Comparison of ENCODE assay signal across 8 cellular contexts in genomic region chr7:112080974-112081373, GRCh38.
DNase-seq lines count a peak whose midpoint lies in the region; ATAC-seq and TF ChIP-seq lines count a peak whose summit lies in the region.

No MANE protein-coding gene starts in this region.

- H4K20me1 ChIP-seq in SK-N-SH (ENCODE audit: insufficient read depth) (no peaks in the 10 kb centered on the region), Karpas-422 (ENCODE audit: insufficient read depth, low read depth, low read length) (no peaks in the 10 kb centered on the region)

- H3K4me3 ChIP-seq in SK-N-SH (ENCODE audit: low read depth in 2 of 2, low read length in 1 of 2): peak overlapping the region in 1 of 2 experiments; percentile 8; a peak in 1 of 4 replicates
- peak overlapping the region; percentile 57 for H3K4me3 ChIP-seq in Karpas-422 (ENCODE audit: low read length)
- no peak overlapping the region for H3K4me3 ChIP-seq in skeletal muscle cell (ENCODE audit: low read depth, low read length)

- H3F3A ChIP-seq in SK-N-SH (replicated peaks; ENCODE audit: insufficient read depth): peaks cover 11% of the 10 kb centered on the region

- CTCF ChIA-PET in SK-N-SH (lab: Yijun Ruan, JAX): interaction anchor here (2.4 to 3.1 kb wide), 2 partner anchors 9 to 13 kb away, joined by 8 to 11 read pairs; no protein-coding TSS in a partner anchor

- H3K9ac ChIP-seq in SK-N-SH (no peak overlapping the region), Karpas-422 (ENCODE audit: low read length) (peak overlapping the region; percentile 21; the same call in 1 of the 2 replicates)

- TF ChIP-seq RAD21 in SK-N-SH (IDR thresholded peaks at IDR 0.05; ENCODE audit: low read length): no peak

- ATAC-seq in SK-N-SH treated with all-trans-retinoic acid at 6 μM for 48 hours: no peak; the same call in 2 of the 3 replicates
- ATAC-seq in HG02588 (IDR thresholded peaks at IDR 0.05; ENCODE audit: unreplicated experiment): no peak

- H3K4me1 ChIP-seq in SK-N-SH (ENCODE audit: control insufficient read depth in 1 of 2, insufficient read depth in 2 of 2, low read depth in 1 of 2, low read length in 1 of 2): peaks cover 17% of the 10 kb centered on the region in 2 experiments; a peak in 3 of 4 replicates
- H3K4me1 ChIP-seq in Karpas-422 (ENCODE audit: low read length): peaks cover 19% of the 10 kb centered on the region

- WGBS in SK-N-SH (ENCODE audit: low lambda C conversion rate): 72% methylated on average over 8 of the region's 8 CpGs

- intact Hi-C loops in posterior vena cava (cut with DNase I): no loop called here

- POLR2A ChIA-PET in SK-N-SH (lab: Yijun Ruan, JAX): no interaction called here

- no peak for TF ChIP-seq EP300 in SK-N-SH (IDR thresholded peaks at IDR 0.05; ENCODE audit: borderline replicate concordance in 1 of 2, low read depth in 1 of 2, low read length in 1 of 2)

- H2AFZ ChIP-seq in SK-N-SH (ENCODE audit: low read depth): peak overlapping the region; percentile 53
- no peak overlapping the region for H2AFZ ChIP-seq in Karpas-422 (ENCODE audit: low read length)

- H3K9me3 ChIP-seq in SK-N-SH (no peaks in the 10 kb centered on the region), Karpas-422 (ENCODE audit: low read length) (no peaks in the 10 kb centered on the region)

- no peak for TF ChIP-seq CTCF in SK-N-SH (IDR thresholded peaks at IDR 0.05)

- H3K79me2 ChIP-seq in SK-N-SH (ENCODE audit: insufficient read depth) (0 out of 2 replicates have a peak, but pooled peaks cover 3% of the 10 kb centered on the region), Karpas-422 (ENCODE audit: low read length) (no peaks in the 10 kb centered on the region)

- H3K4me2 ChIP-seq in SK-N-SH: peak overlapping the region; percentile 38
- H3K4me2 ChIP-seq in Karpas-422 (ENCODE audit: low read depth, low read length, poor library complexity, severe bottlenecking): peak overlapping the region; percentile 72

- H3K36me3 ChIP-seq in SK-N-SH (replicated peaks in 1 of 2; ENCODE audit: control insufficient read depth in 1 of 2, insufficient read depth in 2 of 2, low read length in 1 of 2) (no peaks in the 10 kb centered on the region), Karpas-422 (ENCODE audit: insufficient read depth, low read length) (no peaks in the 10 kb centered on the region)

- H3K27ac ChIP-seq in SK-N-SH (ENCODE audit: low read depth in 2 of 2, low read length in 1 of 2) (peak overlapping the region in 1 of 2 experiments; percentile 73; a peak in 3 of 4 replicates), Karpas-422 (ENCODE audit: low read length) (no peak overlapping the region), epithelial cell of prostate (peak overlapping the region; percentile 75)

- DNase-seq in SK-N-SH (no peak), Karpas-422 (peak; percentile 60), epithelial cell of prostate (ENCODE audit: low read depth, low spot score) (no peak), skeletal muscle cell (ENCODE audit: low read depth) (peak; percentile 14), posterior vena cava (ENCODE audit: low spot score) (no peak)
- no peak for DNase-seq in stimulated activated CD4-positive, alpha-beta T cell treated with anti-CD3 and anti-CD28 coated beads, Interleukin-12 subunit alpha, Interleukin-12 subunit beta, amount 100 ng/mL, for 4 hours

- H3K27me3 ChIP-seq in SK-N-SH (ENCODE audit: insufficient read depth) (no peaks in the 10 kb centered on the region), Karpas-422 (ENCODE audit: low read length) (no peaks in the 10 kb centered on the region)

- no peaks in the 10 kb centered on the region for H3K9me2 ChIP-seq in SK-N-SH
- no peaks in the 10 kb centered on the region for H3K9me2 ChIP-seq in Karpas-422 (replicated peaks; ENCODE audit: insufficient read depth, low read length)

TF ChIP-seq in SK-N-SH, 30 proteins besides CTCF, POLR2A, EP300 and RAD21:
- TF ChIP-seq GATA2 (CRISPR knock-in tag; IDR thresholded peaks at IDR 0.05) (no peak), ELF1 (IDR thresholded peaks at IDR 0.05) (peak; percentile 35; the same call in 1 of the 2 replicates)

TF ChIP-seq in SK-N-SH treated with all-trans-retinoic acid at 6 μM for 48 hours, 23 proteins besides CTCF, POLR2A, EP300 and RAD21:
- TF ChIP-seq PPARA (CRISPR knock-in tag; IDR thresholded peaks at IDR 0.05; ENCODE audit: borderline replicate concordance) (no peak), TOX (CRISPR knock-in tag; IDR thresholded peaks at IDR 0.05; ENCODE audit: borderline replicate concordance) (no peak), ZFP30 (CRISPR knock-in tag; IDR thresholded peaks at IDR 0.05) (no peak), RARB (CRISPR knock-in tag; IDR thresholded peaks at IDR 0.05) (no peak), OSR1 (CRISPR knock-in tag; IDR thresholded peaks at IDR 0.05) (no peak), CSRNP3 (CRISPR knock-in tag; IDR thresholded peaks at IDR 0.05) (no peak), SNAI2 (CRISPR knock-in tag; IDR thresholded peaks at IDR 0.05) (no peak), TSHZ2 (CRISPR knock-in tag; IDR thresholded peaks at IDR 0.05) (no peak), ESRRG (CRISPR knock-in tag; IDR thresholded peaks at IDR 0.05) (no peak), ISL1 (CRISPR knock-in tag; IDR thresholded peaks at IDR 0.05) (no peak), BACH2 (CRISPR knock-in tag; IDR thresholded peaks at IDR 0.05; ENCODE audit: borderline replicate concordance) (no peak), ZNF565 (CRISPR knock-in tag; conservative IDR thresholded peaks at IDR 0.05; ENCODE audit: low read depth) (no peak), CSDC2 (CRISPR knock-in tag; IDR thresholded peaks at IDR 0.05) (no peak), ZNF70 (CRISPR knock-in tag; IDR thresholded peaks at IDR 0.05) (no peak), ZC3H10 (CRISPR knock-in tag; IDR thresholded peaks at IDR 0.05) (no peak)
- TF ChIP-seq, protein P1, sequence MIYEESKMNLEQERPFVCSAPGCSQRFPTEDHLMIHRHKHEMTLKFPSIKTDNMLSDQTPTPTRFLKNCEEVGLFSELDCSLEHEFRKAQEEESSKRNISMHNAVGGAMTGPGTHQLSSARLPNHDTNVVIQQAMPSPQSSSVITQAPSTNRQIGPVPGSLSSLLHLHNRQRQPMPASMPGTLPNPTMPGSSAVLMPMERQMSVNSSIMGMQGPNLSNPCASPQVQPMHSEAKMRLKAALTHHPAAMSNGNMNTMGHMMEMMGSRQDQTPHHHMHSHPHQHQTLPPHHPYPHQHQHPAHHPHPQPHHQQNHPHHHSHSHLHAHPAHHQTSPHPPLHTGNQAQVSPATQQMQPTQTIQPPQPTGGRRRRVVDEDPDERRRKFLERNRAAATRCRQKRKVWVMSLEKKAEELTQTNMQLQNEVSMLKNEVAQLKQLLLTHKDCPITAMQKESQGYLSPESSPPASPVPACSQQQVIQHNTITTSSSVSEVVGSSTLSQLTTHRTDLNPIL (CRISPR knock-in tag; IDR thresholded peaks at IDR 0.05; ENCODE audit: low read depth): no peak
- TF ChIP-seq, protein P2, sequence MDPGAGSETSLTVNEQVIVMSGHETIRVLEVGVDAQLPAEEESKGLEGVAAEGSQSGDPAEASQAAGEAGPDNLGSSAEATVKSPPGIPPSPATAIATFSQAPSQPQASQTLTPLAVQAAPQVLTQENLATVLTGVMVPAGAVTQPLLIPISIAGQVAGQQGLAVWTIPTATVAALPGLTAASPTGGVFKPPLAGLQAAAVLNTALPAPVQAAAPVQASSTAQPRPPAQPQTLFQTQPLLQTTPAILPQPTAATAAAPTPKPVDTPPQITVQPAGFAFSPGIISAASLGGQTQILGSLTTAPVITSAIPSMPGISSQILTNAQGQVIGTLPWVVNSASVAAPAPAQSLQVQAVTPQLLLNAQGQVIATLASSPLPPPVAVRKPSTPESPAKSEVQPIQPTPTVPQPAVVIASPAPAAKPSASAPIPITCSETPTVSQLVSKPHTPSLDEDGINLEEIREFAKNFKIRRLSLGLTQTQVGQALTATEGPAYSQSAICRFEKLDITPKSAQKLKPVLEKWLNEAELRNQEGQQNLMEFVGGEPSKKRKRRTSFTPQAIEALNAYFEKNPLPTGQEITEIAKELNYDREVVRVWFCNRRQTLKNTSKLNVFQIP (CRISPR knock-in tag; IDR thresholded peaks at IDR 0.05; ENCODE audit: borderline replicate concordance, low read depth): no peak

Comparison
In these comparisons a context has a peak if more than half of its experiments do, and no peak if none do; other contexts are left out.
1. DNase-seq: peak in Karpas-422 (single experiment) and skeletal muscle cell (single experiment); none in SK-N-SH (single experiment), epithelial cell of prostate (single experiment), stimulated activated CD4-positive, alpha-beta T cell treated with anti-CD3 and anti-CD28 coated beads, Interleukin-12 subunit alpha, Interleukin-12 subunit beta, amount 100 ng/mL, for 4 hours (single experiment) and posterior vena cava (single experiment).